Comparison of ENCODE assay signal across 1 cellular context in the genomic region with DNA sequence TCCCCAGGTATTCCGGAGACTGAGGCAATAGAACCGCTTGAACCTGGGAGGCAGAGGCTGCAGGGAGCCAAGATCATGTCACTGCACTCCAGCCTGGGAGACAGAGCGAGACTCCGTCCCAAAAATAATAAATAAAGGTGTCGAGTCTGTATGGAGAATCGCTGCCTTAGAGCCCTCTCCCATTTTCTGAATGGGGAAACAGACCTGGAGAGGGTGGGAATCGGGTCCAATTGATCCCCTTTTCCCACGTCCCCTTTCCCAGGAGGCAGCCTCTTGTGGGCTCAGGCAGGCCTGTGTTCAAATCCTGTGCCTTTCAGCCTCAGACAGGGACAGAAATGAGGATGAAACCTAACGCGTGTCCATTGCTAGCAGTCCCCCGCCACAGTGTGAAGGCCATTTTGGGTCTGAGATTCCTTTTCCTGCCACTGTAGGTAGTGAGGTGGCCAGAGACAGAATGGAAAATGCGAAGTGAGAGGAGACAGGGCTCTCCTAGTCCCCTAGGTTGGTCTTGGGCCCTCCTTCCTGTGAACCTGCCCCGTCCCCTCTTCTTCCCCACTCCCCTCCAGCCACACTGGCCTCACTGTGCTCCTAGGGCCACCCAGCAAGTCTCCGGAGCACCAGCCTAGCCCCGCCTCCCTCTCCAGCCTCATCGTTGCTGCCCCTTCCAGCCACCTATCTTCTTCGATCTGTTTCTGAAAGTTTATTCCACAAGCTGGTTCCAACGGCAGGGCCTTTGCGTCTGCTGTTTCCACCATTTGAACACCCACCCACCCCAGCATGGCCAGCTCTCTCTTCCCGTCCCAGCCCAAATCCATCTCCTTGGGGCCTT.
A peak's percentile ranks its signal among the peaks of the same experiment; 100 is the strongest.
TF ChIP-seq lines count a peak whose summit lies in the region.

No MANE protein-coding gene starts in this region.

TF ChIP-seq in HepG2, 621 proteins besides CTCF, POLR2A, EP300 and RAD21 (continued from another document):
- TF ChIP-seq, protein P1, sequence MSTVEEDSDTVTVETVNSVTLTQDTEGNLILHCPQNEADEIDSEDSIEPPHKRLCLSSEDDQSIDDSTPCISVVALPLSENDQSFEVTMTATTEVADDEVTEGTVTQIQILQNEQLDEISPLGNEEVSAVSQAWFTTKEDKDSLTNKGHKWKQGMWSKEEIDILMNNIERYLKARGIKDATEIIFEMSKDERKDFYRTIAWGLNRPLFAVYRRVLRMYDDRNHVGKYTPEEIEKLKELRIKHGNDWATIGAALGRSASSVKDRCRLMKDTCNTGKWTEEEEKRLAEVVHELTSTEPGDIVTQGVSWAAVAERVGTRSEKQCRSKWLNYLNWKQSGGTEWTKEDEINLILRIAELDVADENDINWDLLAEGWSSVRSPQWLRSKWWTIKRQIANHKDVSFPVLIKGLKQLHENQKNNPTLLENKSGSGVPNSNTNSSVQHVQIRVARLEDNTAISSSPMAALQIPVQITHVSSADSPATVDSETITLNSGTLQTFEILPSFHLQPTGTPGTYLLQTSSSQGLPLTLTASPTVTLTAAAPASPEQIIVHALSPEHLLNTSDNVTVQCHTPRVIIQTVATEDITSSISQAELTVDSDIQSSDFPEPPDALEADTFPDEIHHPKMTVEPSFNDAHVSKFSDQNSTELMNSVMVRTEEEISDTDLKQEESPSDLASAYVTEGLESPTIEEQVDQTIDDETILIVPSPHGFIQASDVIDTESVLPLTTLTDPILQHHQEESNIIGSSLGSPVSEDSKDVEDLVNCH (CRISPR knock-in tag; IDR thresholded peaks at IDR 0.05), result no peak
- TF ChIP-seq ZNF747 (CRISPR knock-in tag; IDR thresholded peaks at IDR 0.05; ENCODE audit: borderline replicate concordance) (no peak), ZFX (CRISPR knock-in tag; IDR thresholded peaks at IDR 0.05; ENCODE audit: low read depth) (0 out of 2 replicates have a peak, but pooled peaks have one; percentile 31), KLF11 (CRISPR knock-in tag; IDR thresholded peaks at IDR 0.05) (0 out of 2 replicates have a peak, but pooled peaks have one; percentile 15), ZNF782 (CRISPR knock-in tag; IDR thresholded peaks at IDR 0.05; ENCODE audit: borderline replicate concordance) (no peak), TSC22D2 (CRISPR knock-in tag; IDR thresholded peaks at IDR 0.05; ENCODE audit: borderline replicate concordance) (no peak), CBX1 (IDR thresholded peaks at IDR 0.05; ENCODE audit: low read depth) (no peak), MXD4 (CRISPR knock-in tag; IDR thresholded peaks at IDR 0.05) (0 out of 2 replicates have a peak, but pooled peaks have one; percentile 37), ZFP1 (CRISPR knock-in tag; IDR thresholded peaks at IDR 0.05) (no peak), FOXA3 (CRISPR knock-in tag; IDR thresholded peaks at IDR 0.05) (0 out of 2 replicates have a peak, but pooled peaks have one; percentile 4), HOXA9 (CRISPR knock-in tag; IDR thresholded peaks at IDR 0.05; ENCODE audit: borderline replicate concordance) (no peak), SMYD3 (CRISPR knock-in tag; IDR thresholded peaks at IDR 0.05) (0 out of 2 replicates have a peak, but pooled peaks have one; percentile 16), SP4 (CRISPR knock-in tag; IDR thresholded peaks at IDR 0.05) (peak; percentile 52; the same call in 1 of the 2 replicates), MEIS2 (CRISPR knock-in tag; IDR thresholded peaks at IDR 0.05) (no peak), RFXAP (CRISPR knock-in tag; IDR thresholded peaks at IDR 0.05; ENCODE audit: borderline replicate concordance) (peak; percentile 11; the same call in 1 of the 2 replicates), NFKB2 (CRISPR knock-in tag; IDR thresholded peaks at IDR 0.05; ENCODE audit: borderline replicate concordance) (0 out of 2 replicates have a peak, but pooled peaks have one; percentile 27), TBX2 (CRISPR knock-in tag; IDR thresholded peaks at IDR 0.05; ENCODE audit: borderline replicate concordance) (0 out of 2 replicates have a peak, but pooled peaks have one; percentile 26), ZNF605 (CRISPR knock-in tag; IDR thresholded peaks at IDR 0.05) (0 out of 2 replicates have a peak, but pooled peaks have one; percentile 31), ZBTB38 (CRISPR knock-in tag; IDR thresholded peaks at IDR 0.05) (peak; percentile 8; the same call in 1 of the 2 replicates), ZNF75D (CRISPR knock-in tag; IDR thresholded peaks at IDR 0.05; ENCODE audit: borderline replicate concordance) (no peak), ZSCAN20 (CRISPR knock-in tag; IDR thresholded peaks at IDR 0.05; ENCODE audit: borderline replicate concordance) (no peak), MED8 (CRISPR knock-in tag; IDR thresholded peaks at IDR 0.05; ENCODE audit: insufficient replicate concordance) (no peak), GZF1 (CRISPR knock-in tag; IDR thresholded peaks at IDR 0.05) (no peak)
- TF ChIP-seq, protein P2, sequence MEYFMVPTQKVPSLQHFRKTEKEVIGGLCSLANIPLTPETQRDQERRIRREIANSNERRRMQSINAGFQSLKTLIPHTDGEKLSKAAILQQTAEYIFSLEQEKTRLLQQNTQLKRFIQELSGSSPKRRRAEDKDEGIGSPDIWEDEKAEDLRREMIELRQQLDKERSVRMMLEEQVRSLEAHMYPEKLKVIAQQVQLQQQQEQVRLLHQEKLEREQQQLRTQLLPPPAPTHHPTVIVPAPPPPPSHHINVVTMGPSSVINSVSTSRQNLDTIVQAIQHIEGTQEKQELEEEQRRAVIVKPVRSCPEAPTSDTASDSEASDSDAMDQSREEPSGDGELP (IDR thresholded peaks at IDR 0.05; ENCODE audit: borderline replicate concordance, low read depth), result no peak
- TF ChIP-seq, protein P3, sequence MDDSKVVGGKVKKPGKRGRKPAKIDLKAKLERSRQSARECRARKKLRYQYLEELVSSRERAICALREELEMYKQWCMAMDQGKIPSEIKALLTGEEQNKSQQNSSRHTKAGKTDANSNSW (CRISPR knock-in tag; IDR thresholded peaks at IDR 0.05; ENCODE audit: borderline replicate concordance), result no peak
- TF ChIP-seq, protein P4, sequence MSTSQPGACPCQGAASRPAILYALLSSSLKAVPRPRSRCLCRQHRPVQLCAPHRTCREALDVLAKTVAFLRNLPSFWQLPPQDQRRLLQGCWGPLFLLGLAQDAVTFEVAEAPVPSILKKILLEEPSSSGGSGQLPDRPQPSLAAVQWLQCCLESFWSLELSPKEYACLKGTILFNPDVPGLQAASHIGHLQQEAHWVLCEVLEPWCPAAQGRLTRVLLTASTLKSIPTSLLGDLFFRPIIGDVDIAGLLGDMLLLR (CRISPR knock-in tag; IDR thresholded peaks at IDR 0.05), result no peak
- TF ChIP-seq, protein P5, sequence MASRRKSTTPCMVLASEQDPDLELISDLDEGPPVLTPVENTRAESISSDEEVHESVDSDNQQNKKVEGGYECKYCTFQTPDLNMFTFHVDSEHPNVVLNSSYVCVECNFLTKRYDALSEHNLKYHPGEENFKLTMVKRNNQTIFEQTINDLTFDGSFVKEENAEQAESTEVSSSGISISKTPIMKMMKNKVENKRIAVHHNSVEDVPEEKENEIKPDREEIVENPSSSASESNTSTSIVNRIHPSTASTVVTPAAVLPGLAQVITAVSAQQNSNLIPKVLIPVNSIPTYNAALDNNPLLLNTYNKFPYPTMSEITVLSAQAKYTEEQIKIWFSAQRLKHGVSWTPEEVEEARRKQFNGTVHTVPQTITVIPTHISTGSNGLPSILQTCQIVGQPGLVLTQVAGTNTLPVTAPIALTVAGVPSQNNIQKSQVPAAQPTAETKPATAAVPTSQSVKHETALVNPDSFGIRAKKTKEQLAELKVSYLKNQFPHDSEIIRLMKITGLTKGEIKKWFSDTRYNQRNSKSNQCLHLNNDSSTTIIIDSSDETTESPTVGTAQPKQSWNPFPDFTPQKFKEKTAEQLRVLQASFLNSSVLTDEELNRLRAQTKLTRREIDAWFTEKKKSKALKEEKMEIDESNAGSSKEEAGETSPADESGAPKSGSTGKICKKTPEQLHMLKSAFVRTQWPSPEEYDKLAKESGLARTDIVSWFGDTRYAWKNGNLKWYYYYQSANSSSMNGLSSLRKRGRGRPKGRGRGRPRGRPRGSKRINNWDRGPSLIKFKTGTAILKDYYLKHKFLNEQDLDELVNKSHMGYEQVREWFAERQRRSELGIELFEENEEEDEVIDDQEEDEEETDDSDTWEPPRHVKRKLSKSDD (CRISPR knock-in tag; IDR thresholded peaks at IDR 0.05; ENCODE audit: low read depth), result no peak
- TF ChIP-seq, protein P6, sequence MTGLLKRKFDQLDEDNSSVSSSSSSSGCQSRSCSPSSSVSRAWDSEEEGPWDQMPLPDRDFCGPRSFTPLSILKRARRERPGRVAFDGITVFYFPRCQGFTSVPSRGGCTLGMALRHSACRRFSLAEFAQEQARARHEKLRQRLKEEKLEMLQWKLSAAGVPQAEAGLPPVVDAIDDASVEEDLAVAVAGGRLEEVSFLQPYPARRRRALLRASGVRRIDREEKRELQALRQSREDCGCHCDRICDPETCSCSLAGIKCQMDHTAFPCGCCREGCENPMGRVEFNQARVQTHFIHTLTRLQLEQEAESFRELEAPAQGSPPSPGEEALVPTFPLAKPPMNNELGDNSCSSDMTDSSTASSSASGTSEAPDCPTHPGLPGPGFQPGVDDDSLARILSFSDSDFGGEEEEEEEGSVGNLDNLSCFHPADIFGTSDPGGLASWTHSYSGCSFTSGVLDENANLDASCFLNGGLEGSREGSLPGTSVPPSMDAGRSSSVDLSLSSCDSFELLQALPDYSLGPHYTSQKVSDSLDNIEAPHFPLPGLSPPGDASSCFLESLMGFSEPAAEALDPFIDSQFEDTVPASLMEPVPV (CRISPR knock-in tag; IDR thresholded peaks at IDR 0.05), result no peak
- TF ChIP-seq, protein P7, sequence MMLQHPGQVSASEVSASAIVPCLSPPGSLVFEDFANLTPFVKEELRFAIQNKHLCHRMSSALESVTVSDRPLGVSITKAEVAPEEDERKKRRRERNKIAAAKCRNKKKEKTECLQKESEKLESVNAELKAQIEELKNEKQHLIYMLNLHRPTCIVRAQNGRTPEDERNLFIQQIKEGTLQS (CRISPR knock-in tag; IDR thresholded peaks at IDR 0.05), result no peak
- TF ChIP-seq, protein P8, sequence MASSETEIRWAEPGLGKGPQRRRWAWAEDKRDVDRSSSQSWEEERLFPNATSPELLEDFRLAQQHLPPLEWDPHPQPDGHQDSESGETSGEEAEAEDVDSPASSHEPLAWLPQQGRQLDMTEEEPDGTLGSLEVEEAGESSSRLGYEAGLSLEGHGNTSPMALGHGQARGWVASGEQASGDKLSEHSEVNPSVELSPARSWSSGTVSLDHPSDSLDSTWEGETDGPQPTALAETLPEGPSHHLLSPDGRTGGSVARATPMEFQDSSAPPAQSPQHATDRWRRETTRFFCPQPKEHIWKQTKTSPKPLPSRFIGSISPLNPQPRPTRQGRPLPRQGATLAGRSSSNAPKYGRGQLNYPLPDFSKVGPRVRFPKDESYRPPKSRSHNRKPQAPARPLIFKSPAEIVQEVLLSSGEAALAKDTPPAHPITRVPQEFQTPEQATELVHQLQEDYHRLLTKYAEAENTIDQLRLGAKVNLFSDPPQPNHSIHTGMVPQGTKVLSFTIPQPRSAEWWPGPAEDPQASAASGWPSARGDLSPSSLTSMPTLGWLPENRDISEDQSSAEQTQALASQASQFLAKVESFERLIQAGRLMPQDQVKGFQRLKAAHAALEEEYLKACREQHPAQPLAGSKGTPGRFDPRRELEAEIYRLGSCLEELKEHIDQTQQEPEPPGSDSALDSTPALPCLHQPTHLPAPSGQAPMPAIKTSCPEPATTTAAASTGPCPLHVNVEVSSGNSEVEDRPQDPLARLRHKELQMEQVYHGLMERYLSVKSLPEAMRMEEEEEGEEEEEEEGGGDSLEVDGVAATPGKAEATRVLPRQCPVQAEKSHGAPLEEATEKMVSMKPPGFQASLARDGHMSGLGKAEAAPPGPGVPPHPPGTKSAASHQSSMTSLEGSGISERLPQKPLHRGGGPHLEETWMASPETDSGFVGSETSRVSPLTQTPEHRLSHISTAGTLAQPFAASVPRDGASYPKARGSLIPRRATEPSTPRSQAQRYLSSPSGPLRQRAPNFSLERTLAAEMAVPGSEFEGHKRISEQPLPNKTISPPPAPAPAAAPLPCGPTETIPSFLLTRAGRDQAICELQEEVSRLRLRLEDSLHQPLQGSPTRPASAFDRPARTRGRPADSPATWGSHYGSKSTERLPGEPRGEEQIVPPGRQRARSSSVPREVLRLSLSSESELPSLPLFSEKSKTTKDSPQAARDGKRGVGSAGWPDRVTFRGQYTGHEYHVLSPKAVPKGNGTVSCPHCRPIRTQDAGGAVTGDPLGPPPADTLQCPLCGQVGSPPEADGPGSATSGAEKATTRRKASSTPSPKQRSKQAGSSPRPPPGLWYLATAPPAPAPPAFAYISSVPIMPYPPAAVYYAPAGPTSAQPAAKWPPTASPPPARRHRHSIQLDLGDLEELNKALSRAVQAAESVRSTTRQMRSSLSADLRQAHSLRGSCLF (CRISPR knock-in tag; IDR thresholded peaks at IDR 0.05; ENCODE audit: borderline replicate concordance), result no peak
